In the genomic region with DNA sequence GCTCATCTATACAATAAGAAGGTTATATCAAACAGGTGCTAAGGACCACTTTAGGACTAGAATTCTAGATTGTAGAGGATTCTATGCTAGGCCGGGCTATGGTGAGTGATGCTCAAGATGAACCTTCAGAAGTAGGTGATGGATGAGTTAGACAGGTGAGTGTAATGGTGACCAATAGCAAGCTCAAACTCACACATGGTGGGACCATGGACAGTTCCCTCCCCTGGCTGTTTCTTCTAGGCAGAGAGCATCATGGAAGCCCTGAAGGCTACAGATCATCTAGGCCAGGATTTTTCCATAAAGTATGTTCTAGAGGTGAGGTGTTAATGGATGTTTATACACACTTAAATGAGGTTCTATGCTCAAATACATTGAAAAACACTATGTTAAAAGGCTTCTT, we compare ENCODE assay signal across 1 cellular context.
A peak's percentile ranks its signal among the peaks of the same experiment; 100 is the strongest.
TF ChIP-seq lines count a peak whose summit lies in the region.

No MANE protein-coding gene starts in this region.

TF ChIP-seq in GM23338, 12 proteins besides CTCF, POLR2A, EP300 and RAD21 (continued from another document):
- TF ChIP-seq, protein P1, sequence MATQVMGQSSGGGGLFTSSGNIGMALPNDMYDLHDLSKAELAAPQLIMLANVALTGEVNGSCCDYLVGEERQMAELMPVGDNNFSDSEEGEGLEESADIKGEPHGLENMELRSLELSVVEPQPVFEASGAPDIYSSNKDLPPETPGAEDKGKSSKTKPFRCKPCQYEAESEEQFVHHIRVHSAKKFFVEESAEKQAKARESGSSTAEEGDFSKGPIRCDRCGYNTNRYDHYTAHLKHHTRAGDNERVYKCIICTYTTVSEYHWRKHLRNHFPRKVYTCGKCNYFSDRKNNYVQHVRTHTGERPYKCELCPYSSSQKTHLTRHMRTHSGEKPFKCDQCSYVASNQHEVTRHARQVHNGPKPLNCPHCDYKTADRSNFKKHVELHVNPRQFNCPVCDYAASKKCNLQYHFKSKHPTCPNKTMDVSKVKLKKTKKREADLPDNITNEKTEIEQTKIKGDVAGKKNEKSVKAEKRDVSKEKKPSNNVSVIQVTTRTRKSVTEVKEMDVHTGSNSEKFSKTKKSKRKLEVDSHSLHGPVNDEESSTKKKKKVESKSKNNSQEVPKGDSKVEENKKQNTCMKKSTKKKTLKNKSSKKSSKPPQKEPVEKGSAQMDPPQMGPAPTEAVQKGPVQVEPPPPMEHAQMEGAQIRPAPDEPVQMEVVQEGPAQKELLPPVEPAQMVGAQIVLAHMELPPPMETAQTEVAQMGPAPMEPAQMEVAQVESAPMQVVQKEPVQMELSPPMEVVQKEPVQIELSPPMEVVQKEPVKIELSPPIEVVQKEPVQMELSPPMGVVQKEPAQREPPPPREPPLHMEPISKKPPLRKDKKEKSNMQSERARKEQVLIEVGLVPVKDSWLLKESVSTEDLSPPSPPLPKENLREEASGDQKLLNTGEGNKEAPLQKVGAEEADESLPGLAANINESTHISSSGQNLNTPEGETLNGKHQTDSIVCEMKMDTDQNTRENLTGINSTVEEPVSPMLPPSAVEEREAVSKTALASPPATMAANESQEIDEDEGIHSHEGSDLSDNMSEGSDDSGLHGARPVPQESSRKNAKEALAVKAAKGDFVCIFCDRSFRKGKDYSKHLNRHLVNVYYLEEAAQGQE (IDR thresholded peaks at IDR 0.05; ENCODE audit: unreplicated experiment): peak; percentile 77
